Comparison of ENCODE assay signal across 18 cellular contexts in the genomic region with DNA sequence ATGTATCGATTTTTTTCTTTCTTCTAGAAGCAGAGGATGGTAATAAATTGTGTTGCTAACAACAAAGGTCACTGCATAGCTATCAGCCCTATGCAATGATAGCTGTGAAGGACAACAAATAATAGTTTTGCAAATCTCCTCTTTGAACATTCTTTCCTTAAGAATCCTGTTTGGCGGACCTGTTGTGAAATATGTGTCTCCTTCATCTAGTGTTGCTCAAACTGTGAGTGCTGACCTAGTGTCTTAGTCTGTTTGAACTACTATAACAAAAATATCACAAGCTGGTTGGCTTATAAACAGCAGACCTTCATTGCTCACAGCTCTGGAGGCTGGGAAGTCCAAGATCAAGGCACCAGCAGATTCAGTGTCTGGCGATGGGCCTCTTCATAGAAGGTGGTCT. TPM values are rescaled to one million over a fixed set of nuclear protein-coding genes. Genes with fewer than 3 reads are reported as not detected.
"Had no signal": no experiment of that assay in that cellular context is flagged by ENCODE, and none has a peak within 500 bp of the region (broad histone marks: within the 10 kb centered on the region; RNA-seq: fewer than 3 reads in every experiment).

No MANE protein-coding gene starts in this region.

- H3K27me3 ChIP-seq: adrenal gland, neutrophil, sigmoid colon, thyroid gland, uterus had no signal

- H3K4me3 ChIP-seq: adrenal gland, dorsolateral prefrontal cortex, lower lobe of right lung, sigmoid colon, thyroid gland, uterus had no signal

- H3K27ac ChIP-seq: adrenal gland, dorsolateral prefrontal cortex, lower lobe of right lung, neutrophil, thyroid gland, uterus had no signal

- ATAC-seq: left colon; lower lobe of right lung; natural killer cell treated with Interleukin-12 subunit alpha and Interleukin-12 subunit beta and Interleukin-15 and Interleukin-18, amount 100 ng/mL, for 72 hours had no signal

- H3K4me1 ChIP-seq: uterus had no signal

- DNase-seq: activated CD4-positive, alpha-beta T cell treated with anti-CD3 and anti-CD28 coated beads, Interleukin-2, amount 50 U/mL, for 1 hour; activated CD4-positive, CD25-positive, alpha-beta regulatory T cell treated with anti-CD3 and anti-CD28 coated beads, Interleukin-2, amount 50 U/mL, for 72 hours; activated gamma-delta T cell; adrenal gland; dorsolateral prefrontal cortex; endodermal cell; left colon; lower lobe of right lung; sigmoid colon; stimulated activated CD4-positive, alpha-beta T cell treated with anti-CD3 and anti-CD28 coated beads, Interleukin-12 subunit alpha, Interleukin-12 subunit beta, amount 100 ng/mL, for 4 hours; stimulated activated CD4-positive, alpha-beta T cell treated with anti-CD3 and anti-CD28 coated beads, Interleukin-1b, Interleukin-23, amount 100 ng/mL, for 48 hours; stimulated activated naive CD4-positive, alpha-beta T cell treated with Interleukin-2 at 50 U/mL for 16 hours; thyroid gland; uterus had no signal

- H3K36me3 ChIP-seq: adrenal gland, lower lobe of right lung, neutrophil, sigmoid colon, thyroid gland, uterus had no signal

- FAIRE-seq: colon, islet of Langerhans had no signal

- H3K9me3 ChIP-seq: adrenal gland, lower lobe of right lung, neutrophil, sigmoid colon, thyroid gland, uterus had no signal

RNA-seq across cellular contexts. Expression of gene CAV1, which starts 53.7 kb away (rescaled TPM):
- total RNA-seq: natural killer cell treated with Interleukin-12 subunit alpha and Interleukin-12 subunit beta and Interleukin-15 and Interleukin-18, amount 100 ng/mL, for 72 hours had no signal
